11 cellular contexts compared by ENCODE assay signal in the genomic region with DNA sequence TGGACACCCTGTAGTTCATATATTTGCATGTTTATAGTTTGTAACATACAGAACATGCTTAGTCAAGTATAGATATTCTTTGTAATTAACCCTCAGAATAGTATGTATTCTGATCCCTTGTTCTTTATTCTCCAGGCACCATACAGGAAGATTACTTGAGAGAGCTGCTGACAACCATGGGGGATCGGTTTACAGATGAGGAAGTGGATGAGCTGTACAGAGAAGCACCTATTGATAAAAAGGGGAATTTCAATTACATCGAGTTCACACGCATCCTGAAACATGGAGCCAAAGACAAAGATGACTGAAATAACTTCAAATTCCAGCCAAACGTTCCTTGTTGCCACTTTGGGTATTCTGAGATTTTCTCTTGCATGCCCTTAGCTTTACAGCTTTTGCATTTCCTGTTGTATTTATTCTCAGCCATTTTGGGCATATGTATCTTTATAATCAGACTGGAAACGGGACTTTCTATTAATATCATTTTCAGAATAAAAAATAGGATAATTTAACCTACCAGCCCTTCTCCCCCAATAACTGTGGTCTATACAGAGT. TPM values are rescaled to one million over a fixed set of nuclear protein-coding genes. Genes with fewer than 3 reads are reported as not detected.
A peak's percentile ranks its signal among the peaks of the same experiment; 100 is the strongest.
DNase-seq lines count a peak whose midpoint lies in the region; ATAC-seq lines count a peak whose summit lies in the region.
"Had no signal": no experiment of that assay in that cellular context is flagged by ENCODE, and none has a peak within 500 bp of the region (broad histone marks: within the 10 kb centered on the region; RNA-seq: fewer than 3 reads in every experiment).

No MANE protein-coding gene starts in this region.

- H3K27ac Mint-ChIP-seq in activated naive CD8-positive, alpha-beta T cell treated with anti-CD3 and anti-CD28 coated beads, Interleukin-2, amount 50 U/mL, for 24 hours, result peak overlapping the region; percentile 69
- peak overlapping the region in 9 of 10 donors; percentile 7 to 100 (median 81) for H3K27ac Mint-ChIP-seq in naive thymus-derived CD8-positive, alpha-beta T cell

- peaks cover 19% of the 10 kb centered on the region for H3K4me1 ChIP-seq in HUES48 (ENCODE audit: control insufficient read depth, insufficient read depth, low read length)

- no peaks in the 10 kb centered on the region for H3K27me3 Mint-ChIP-seq in activated naive CD8-positive, alpha-beta T cell treated with anti-CD3 and anti-CD28 coated beads, Interleukin-2, amount 50 U/mL, for 24 hours
- H3K27me3 Mint-ChIP-seq in naive thymus-derived CD8-positive, alpha-beta T cell, result no peaks in the 10 kb centered on the region

- no peaks in the 10 kb centered on the region for H3K27me3 ChIP-seq in HUES48 (ENCODE audit: control insufficient read depth, insufficient read depth, low read length)

- no peaks in the 10 kb centered on the region for H3K9me3 Mint-ChIP-seq in activated naive CD8-positive, alpha-beta T cell treated with anti-CD3 and anti-CD28 coated beads, Interleukin-2, amount 50 U/mL, for 24 hours
- H3K9me3 Mint-ChIP-seq in naive thymus-derived CD8-positive, alpha-beta T cell, result no peaks in the 10 kb centered on the region

- POLR2A ChIA-PET in naive thymus-derived CD8-positive, alpha-beta T cell (lab: Charles Lee), result interaction anchor here (1.6 to 2.2 kb wide), 3 partner anchors 8 to 194 kb away, joined by 4 to 20 read pairs (median 5); a partner anchor contains a TSS

- peak overlapping the region; percentile 83 for H3K27ac ChIP-seq in HUES48 (ENCODE audit: low read depth, low read length)
- H3K27ac ChIP-seq: SK-N-MC had no signal

- peaks cover 62% of the 10 kb centered on the region for H3K36me3 Mint-ChIP-seq in activated naive CD8-positive, alpha-beta T cell treated with anti-CD3 and anti-CD28 coated beads, Interleukin-2, amount 50 U/mL, for 24 hours (ENCODE audit: low read depth)
- H3K36me3 Mint-ChIP-seq in naive thymus-derived CD8-positive, alpha-beta T cell, result peaks cover 27 to 66% (median 52%) of the 10 kb centered on the region in 3 donors

- H3K9me3 ChIP-seq in HUES48 (ENCODE audit: control insufficient read depth, insufficient read depth, low read length), result no peaks in the 10 kb centered on the region

- H3K4me1 Mint-ChIP-seq in activated naive CD8-positive, alpha-beta T cell treated with anti-CD3 and anti-CD28 coated beads, Interleukin-2, amount 50 U/mL, for 24 hours, result peaks cover 90% of the 10 kb centered on the region
- peaks cover 30 to 96% (median 90%) of the 10 kb centered on the region in 4 donors for H3K4me1 Mint-ChIP-seq in naive thymus-derived CD8-positive, alpha-beta T cell

- H3K4me3 ChIP-seq in HUES48 (ENCODE audit: low read depth, low read length), result no peak overlapping the region
- H3K4me3 ChIP-seq: SK-N-MC had no signal

- H3K36me3 ChIP-seq in HUES48 (ENCODE audit: control insufficient read depth, insufficient read depth, low read length), result peaks cover 74% of the 10 kb centered on the region

- no peak overlapping the region for H3K4me3 Mint-ChIP-seq in activated naive CD8-positive, alpha-beta T cell treated with anti-CD3 and anti-CD28 coated beads, Interleukin-2, amount 50 U/mL, for 24 hours
- H3K4me3 Mint-ChIP-seq in naive thymus-derived CD8-positive, alpha-beta T cell, result peak overlapping the region in 6 of 10 donors; percentile 9 to 84 (median 31)

- DNase-seq in CD1c-positive myeloid dendritic cell (ENCODE audit: extremely low spot score) (peak; percentile 53), NCI-H748 (lab: John Stamatoyannopoulos, UW; ENCODE audit: unreplicated experiment) (no peak), NCI-H510A (lab: John Stamatoyannopoulos, UW) (no peak), A172 (ENCODE audit: low spot score) (no peak)
- DNase-seq in activated naive CD8-positive, alpha-beta T cell treated with anti-CD3 and anti-CD28 coated beads, Interleukin-2, amount 50 U/mL, for 24 hours, result no peak
- DNase-seq in naive thymus-derived CD8-positive, alpha-beta T cell, result no peak
- DNase-seq: NCI-H1930; stimulated activated CD4-positive, alpha-beta T cell treated with anti-CD3 and anti-CD28 coated beads, Interleukin-2, amount 100 ng/mL, for 24 hours had no signal

- H3K9ac ChIP-seq in HUES48 (ENCODE audit: low read depth, low read length), result no peak overlapping the region

- ATAC-seq in activated naive CD8-positive, alpha-beta T cell treated with anti-CD3 and anti-CD28 coated beads, Interleukin-2, amount 50 U/mL, for 24 hours, result no peak
- ATAC-seq in naive thymus-derived CD8-positive, alpha-beta T cell, result no peak
- no peak for ATAC-seq in HG03565 (IDR thresholded peaks at IDR 0.05; ENCODE audit: unreplicated experiment)

RNA-seq across cellular contexts. Expression of a gene that starts 6.2 kb away (rescaled TPM):
- total RNA-seq in naive thymus-derived CD8-positive, alpha-beta T cell, result 100 to 1,000 TPM; 184 to 194 TPM
- 100 to 1,000 TPM; 828 to 956 (median 830) TPM for polyA plus RNA-seq in naive thymus-derived CD8-positive, alpha-beta T cell
- 633 and 743 TPM in 2 replicates for total RNA-seq in A172 (2014; rRNA removed; shearing (Covaris generic))

RNA-seq across cellular contexts. Expression of a gene that starts 8.1 kb away (rescaled TPM):
- total RNA-seq in naive thymus-derived CD8-positive, alpha-beta T cell, result 100 to 1,000 TPM; 432 to 443 TPM
- polyA plus RNA-seq in naive thymus-derived CD8-positive, alpha-beta T cell, result 1,000 to 10,000 TPM; 2,292 to 2,558 (median 2,421) TPM
- 1,577 and 1,578 TPM in 2 replicates for total RNA-seq in A172 (2014; rRNA removed; shearing (Covaris generic))

RNA-seq across cellular contexts. Expression of a gene that starts 35.9 kb away (rescaled TPM):
- total RNA-seq in naive thymus-derived CD8-positive, alpha-beta T cell, result 1 to 10 TPM; 5.5 to 5.6 TPM
- polyA plus RNA-seq in naive thymus-derived CD8-positive, alpha-beta T cell, result 1 to 10 TPM in 1 of 3 donors, under 1 TPM in 2; 0.52 to 1.5 (median 0.88) TPM
- total RNA-seq in A172 (2014; rRNA removed; shearing (Covaris generic)), result not detected in 2 replicates
